ENCODE assay signal across 8 cellular contexts in the genomic region with DNA sequence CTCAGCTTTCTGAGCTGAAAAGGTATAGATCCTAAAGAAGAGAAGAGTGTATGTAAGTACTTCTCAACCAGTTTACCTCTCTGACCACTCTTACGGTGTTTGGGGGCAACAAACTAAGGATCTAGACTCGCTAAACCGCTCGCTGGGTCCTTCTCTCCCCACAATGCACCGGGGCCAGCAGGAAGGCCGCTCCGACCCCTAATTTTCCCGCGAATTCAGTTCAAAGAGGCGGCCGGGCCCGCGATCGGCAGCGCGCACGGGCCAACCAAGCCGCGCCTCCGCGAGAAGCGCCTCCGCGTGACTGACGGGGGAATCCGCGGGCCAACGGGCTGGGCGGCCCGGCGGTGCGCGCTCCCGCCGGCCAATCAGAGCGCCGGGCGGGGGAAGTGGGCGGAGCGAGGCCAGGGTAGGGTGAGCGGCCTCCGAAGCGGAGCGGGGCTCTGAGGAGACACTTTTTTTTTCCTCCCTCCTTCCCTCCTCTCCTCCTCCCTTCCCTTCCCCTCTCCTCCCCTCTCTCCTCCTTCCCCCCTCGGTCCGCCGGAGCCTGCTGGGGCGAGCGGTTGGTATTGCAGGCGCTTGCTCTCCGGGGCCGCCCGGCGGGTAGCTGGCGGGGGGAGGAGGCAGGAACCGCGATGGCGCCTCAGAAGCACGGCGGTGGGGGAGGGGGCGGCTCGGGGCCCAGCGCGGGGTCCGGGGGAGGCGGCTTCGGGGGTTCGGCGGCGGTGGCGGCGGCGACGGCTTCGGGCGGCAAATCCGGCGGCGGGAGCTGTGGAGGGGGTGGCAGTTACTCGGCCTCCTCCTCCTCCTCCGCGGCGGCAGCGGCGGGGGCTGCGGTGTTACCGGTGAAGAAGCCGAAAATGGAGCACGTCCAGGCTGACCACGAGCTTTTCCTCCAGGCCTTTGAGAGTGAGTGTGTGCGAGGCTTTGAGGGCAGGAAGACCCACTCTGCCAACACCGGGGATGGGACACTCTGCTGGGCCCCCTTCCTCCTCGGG. TPM values are rescaled to one million over a fixed set of nuclear protein-coding genes. Genes with fewer than 3 reads are reported as not detected.
DNase-seq lines count a peak whose midpoint lies in the region; ATAC-seq and TF ChIP-seq lines count a peak whose summit lies in the region.
"Not testable (repeated sequence)": the region's sequence is repeated elsewhere in the genome, so short reads cannot be mapped to it uniquely, and the experiment has no call there.

A gene (plus strand): TSS at position 393 of the 995 bp plus-strand sequence. CDS start 240 bp downstream, at position 633.

- H3K27ac ChIP-seq in KOPT-K1 (ENCODE audit: low read depth, low read length, poor library complexity, severe bottlenecking) (peak within 1 kb of the TSS; percentile 88), Peyer's patch (peak within 1 kb of the TSS; percentile 79 to 92 (median 92)), muscle layer of colon (ENCODE audit: low read depth, low read length) (peak within 1 kb of the TSS; percentile 86)

- H3K9me3 ChIP-seq in KOPT-K1 (ENCODE audit: insufficient read depth, low read length, poor library complexity, severe bottlenecking); Peyer's patch; muscle layer of colon (ENCODE audit: low read length): not testable (repeated sequence)

- peak; percentile 28 to 64 for TF ChIP-seq POLR2A in Peyer's patch (IDR thresholded peaks at IDR 0.05)

- TF ChIP-seq CTCF in Peyer's patch (IDR thresholded peaks at IDR 0.05): not testable (repeated sequence)

- H3K9ac ChIP-seq in muscle layer of colon (ENCODE audit: low read length): not testable (repeated sequence)

- H3K4me1 ChIP-seq in Peyer's patch: peaks cover 0 to 11% (median 0%) of the 10 kb centered on the region in 4 donors
- not testable (repeated sequence) for H3K4me1 ChIP-seq in muscle layer of colon (ENCODE audit: insufficient read depth, low read length)

- peak within 1 kb of the TSS; percentile 72 to 98 (median 90) for H3K4me3 ChIP-seq in Peyer's patch
- peak within 1 kb of the TSS; percentile 50 to 80 for H3K4me3 ChIP-seq in muscle layer of colon (ENCODE audit: low read depth in 1 of 2, low read length in 2 of 2)

- peaks cover 25% of the 10 kb centered on the region for H3K36me3 ChIP-seq in KOPT-K1 (ENCODE audit: insufficient read depth, low read length)
- not testable (repeated sequence) for H3K36me3 ChIP-seq in Peyer's patch; muscle layer of colon (ENCODE audit: insufficient read depth, low read length)

- ATAC-seq in GM21737 (IDR thresholded peaks at IDR 0.05; ENCODE audit: unreplicated experiment): peak; percentile 92
- peak; percentile 99 for ATAC-seq in esophagus mucosa

- peak; percentile 65 for DNase-seq in DMS53 treated with DMSO at 0.1 percent for 48 hours (lab: John Stamatoyannopoulos, UW; ENCODE audit: unreplicated experiment)
- DNase-seq in Peyer's patch: peak; percentile 77 to 92 (median 90)
- peak; percentile 87 for DNase-seq in activated T-cell treated with anti-CD3 and anti-CD28 coated beads, Interleukin-2, amount 50 U/mL, for 1 hour
- DNase-seq in stimulated activated CD8-positive, alpha-beta memory T cell treated with anti-CD3 and anti-CD28 coated beads, Interleukin-4, amount 100 ng/mL, for 4 hours (ENCODE audit: low read depth in 2 of 2, low spot score in 1 of 2): peak; percentile 49 to 64

- not testable (repeated sequence) for H3K27me3 ChIP-seq in Peyer's patch; muscle layer of colon (ENCODE audit: control insufficient read depth in 1 of 2, insufficient read depth in 2 of 2, low read length in 2 of 2)

RNA-seq across cellular contexts. Expression of the gene that starts here (rescaled TPM):
- total RNA-seq in Peyer's patch (10 to 100 TPM; 18.7 to 46.2 (median 20.4) TPM), esophagus mucosa (16.4 TPM)

Comparison
In these comparisons a context has a peak if more than half of its experiments do, and no peak if none do; other contexts are left out.
1. Peak in every context shown above with its lines: DNase-seq, ATAC-seq, H3K4me3 ChIP-seq and H3K27ac ChIP-seq.